Comparison of ENCODE assay signal across 8 cellular contexts in genomic region chr6:118651282-118652050, GRCh38. TPM values are rescaled to one million over a fixed set of nuclear protein-coding genes. Genes with fewer than 3 reads are reported as not detected.
DNase-seq lines count a peak whose midpoint lies in the region; ATAC-seq and TF ChIP-seq lines count a peak whose summit lies in the region.

TSS of gene CEP85L (minus strand) at chr6:118651591. CDS start at chr6:118651269, 322 bp downstream.

- H3K9ac ChIP-seq in adipocyte (ENCODE audit: low read length): peak within 1 kb of the TSS; percentile 95

- in situ Hi-C loops in GM13976 (cut with MboI; ENCODE audit: low sequenced_read_pairs, unreplicated experiment): no loop called here

- peaks cover 4% of the 10 kb centered on the region for H3K36me3 Mint-ChIP-seq in type B pancreatic cell

- TF ChIP-seq CTCF in GM13976 (IDR thresholded peaks at IDR 0.05; ENCODE audit: borderline replicate concordance, control extremely low read depth, extremely low read depth, insufficient read depth, missing control alignments) (no peak), heart left ventricle (IDR thresholded peaks at IDR 0.05) (peak in 1 of 12 donors; percentile 5), type B pancreatic cell (conservative IDR thresholded peaks at IDR 0.05) (peak; percentile 14)

- WGBS in heart left ventricle, 4 donors: 0 to 1% (median 0%) methylated on average over 20 to 77 of the region's 77 CpGs

- H3K27me3 Mint-ChIP-seq in type B pancreatic cell: peaks cover 4% of the 10 kb centered on the region

- ATAC-seq in HG02852 (IDR thresholded peaks at IDR 0.05; ENCODE audit: unreplicated experiment): peak; percentile 89
- peak; percentile 95 to 99 (median 98) for ATAC-seq in heart left ventricle

- H3K4me3 ChIP-seq in adipocyte (ENCODE audit: low read length) (peak within 1 kb of the TSS; percentile 93), heart left ventricle (peak within 1 kb of the TSS; percentile 69 to 98 (median 93))

- H3K36me3 ChIP-seq in adipocyte (ENCODE audit: control insufficient read depth, insufficient read depth, low read length, severe bottlenecking): no peaks in the 10 kb centered on the region
- no peaks in the 10 kb centered on the region for H3K36me3 ChIP-seq in heart left ventricle

- peaks cover 4% of the 10 kb centered on the region for H3K9me3 Mint-ChIP-seq in type B pancreatic cell

- peak within 1 kb of the TSS; percentile 78 for H3K27ac Mint-ChIP-seq in type B pancreatic cell

- H3K4me1 ChIP-seq in adipocyte (ENCODE audit: control insufficient read depth, insufficient read depth, low read length): peaks cover 25% of the 10 kb centered on the region
- H3K4me1 ChIP-seq in heart left ventricle: peaks cover 5 to 30% (median 13%) of the 10 kb centered on the region in 12 donors

- H3K4me1 Mint-ChIP-seq in type B pancreatic cell (ENCODE audit: unreplicated experiment): peaks cover 10% of the 10 kb centered on the region

- intact Hi-C loops in heart left ventricle (cut with DNase I): loop anchor here (2.0 to 10.0 kb wide), 9 partner anchors 53 to 1167 kb away; partner anchors contain the start of genes ASF1A (in 1 of the 10) and DCBLD1 (in 1 of the 10)
- intact Hi-C loops in posterior cingulate gyrus (cut with DNase I): loop anchor here (2.0 to 10.0 kb wide), 3 partner anchors 56 to 243 kb away; partner anchors contain the start of gene ASF1A

- H3K9me3 ChIP-seq in adipocyte (ENCODE audit: control insufficient read depth, low read length): no peaks in the 10 kb centered on the region
- no peaks in the 10 kb centered on the region for H3K9me3 ChIP-seq in heart left ventricle

- peak; percentile 38 to 91 for TF ChIP-seq POLR2A in heart left ventricle (IDR thresholded peaks at IDR 0.05)

- H3K27me3 ChIP-seq in adipocyte (replicated peaks; ENCODE audit: control insufficient read depth, insufficient read depth, low read length): no peaks in the 10 kb centered on the region
- H3K27me3 ChIP-seq in heart left ventricle: no peaks in the 10 kb centered on the region

- peak within 1 kb of the TSS; percentile 86 to 99 (median 96) for H3K27ac ChIP-seq in heart left ventricle

- peak within 1 kb of the TSS; percentile 92 for H3K4me3 Mint-ChIP-seq in type B pancreatic cell

- peak; percentile 95 for DNase-seq in GM13976 (ENCODE audit: low spot score)
- DNase-seq in NCI-H1436 treated with DMSO at 0.1 percent for 48 hours (lab: John Stamatoyannopoulos, UW): peak; percentile 75
- DNase-seq in T follicular helper cell (ENCODE audit: low read depth): peak; percentile 87
- DNase-seq in adipocyte (ENCODE audit: low read depth): peak; percentile 98
- DNase-seq in heart left ventricle: peak; percentile 93 to 96 (median 94)
- peak; percentile 82 to 99 (median 92) for DNase-seq in posterior cingulate gyrus
- peak; percentile 93 for DNase-seq in type B pancreatic cell (ENCODE audit: extremely low spot score, unreplicated experiment)

RNA-seq across cellular contexts. Expression of gene CEP85L, which starts in this region (rescaled TPM):
- total RNA-seq in heart left ventricle (10 to 100 TPM in 1 of 9 donors, 1 to 10 TPM in 8; 5.1 to 14.4 (median 7.6) TPM), type B pancreatic cell (ENCODE audit: low replicate concordance) (8.9 and 16.1 TPM in 2 replicates)
- polyA plus RNA-seq in heart left ventricle: 1 to 10 TPM; 1.9 to 7.7 TPM

Comparison
In these comparisons a context has a peak if more than half of its experiments do, and no peak if none do; other contexts are left out.
1. Peak in every context shown above with its lines: DNase-seq, ATAC-seq, H3K4me3 ChIP-seq and H3K27ac ChIP-seq.